ENCODE assay signal across 1 cellular context in the genomic region with DNA sequence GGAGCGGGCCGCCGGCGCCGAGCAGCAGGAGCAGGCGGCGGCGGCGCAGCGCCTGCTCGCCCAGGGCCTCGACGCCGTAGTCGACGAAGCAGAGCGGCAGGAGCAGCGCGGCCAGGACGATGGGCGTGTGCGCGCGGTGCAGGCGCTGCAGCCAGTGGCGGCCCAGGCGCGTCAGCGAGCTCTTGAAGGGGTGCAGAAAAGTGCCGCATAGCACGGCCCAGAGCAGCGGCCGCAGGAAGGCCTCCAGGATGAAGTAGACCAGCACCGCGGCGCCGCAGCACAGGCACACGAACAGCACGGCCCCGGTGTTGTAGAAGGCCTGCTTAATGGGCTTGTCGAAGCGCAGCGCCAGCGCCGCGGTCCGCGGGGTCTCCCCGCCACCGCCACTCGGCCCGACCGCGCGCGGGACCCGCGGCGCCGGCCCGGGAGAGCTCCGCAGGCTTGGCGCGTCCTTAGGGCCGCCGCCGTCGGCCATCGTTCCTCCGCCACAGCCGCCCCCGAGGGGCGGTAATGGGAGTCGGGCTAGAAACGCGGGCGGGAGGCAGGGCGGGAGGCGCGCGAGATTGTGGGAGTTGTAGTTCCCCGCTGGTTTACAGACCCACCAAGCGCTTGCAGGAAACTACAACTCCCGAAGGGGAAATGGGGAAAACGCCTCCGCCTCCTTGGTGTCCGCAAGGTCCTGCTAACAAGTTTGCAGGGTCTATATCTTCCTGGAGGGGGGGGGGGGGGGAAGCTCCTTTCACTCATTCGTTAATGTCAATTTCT.
TF ChIP-seq lines count a peak whose summit lies in the region.

A gene (minus strand): TSS at position 509 of the 765 bp plus-strand sequence. CDS start 34 bp downstream, at position 475.

TF ChIP-seq in H1, 55 proteins besides CTCF, POLR2A, EP300 and RAD21:
- TF ChIP-seq CREB1 (IDR thresholded peaks at IDR 0.05) (peak; percentile 40; the same call in 1 of the 2 replicates), SP1 (IDR thresholded peaks at IDR 0.05; ENCODE audit: low read depth, low read length) (peak; percentile 77), ASH2L (IDR thresholded peaks at IDR 0.05; ENCODE audit: low read length) (peak; percentile 63), SRF (IDR thresholded peaks at IDR 0.05; ENCODE audit: low read depth, low read length) (no peak), KDM1A (IDR thresholded peaks at IDR 0.05; ENCODE audit: borderline replicate concordance, low read length) (no peak), KDM5A (IDR thresholded peaks at IDR 0.05; ENCODE audit: low read length) (no peak), BACH1 (IDR thresholded peaks at IDR 0.05; ENCODE audit: low read length) (no peak), RFX5 (IDR thresholded peaks at IDR 0.05; ENCODE audit: borderline replicate concordance, low read depth, low read length) (no peak), SIN3A (conservative IDR thresholded peaks at IDR 0.05 in 1 of 2, IDR thresholded peaks at IDR 0.05 in 1 of 2; ENCODE audit: low read depth in 1 of 2, low read length in 2 of 2) (peak; percentile 16 to 24; a peak in 1 of 4 replicates), SUZ12 (IDR thresholded peaks at IDR 0.05; ENCODE audit: low read length) (no peak), RNF2 (IDR thresholded peaks at IDR 0.05; ENCODE audit: borderline replicate concordance, low read depth, low read length, missing control alignments, poor library complexity, severe bottlenecking) (no peak), RBBP5 (IDR thresholded peaks at IDR 0.05; ENCODE audit: borderline replicate concordance, low read depth, low read length) (peak; percentile 97), HDAC2 (IDR thresholded peaks at IDR 0.05; ENCODE audit: borderline replicate concordance in 1 of 2, low read depth in 2 of 2, low read length in 2 of 2) (no peak; a peak in 1 of 4 replicates), SAP30 (IDR thresholded peaks at IDR 0.05; ENCODE audit: insufficient read depth, insufficient replicate concordance, low read length) (no peak), SIX5 (IDR thresholded peaks at IDR 0.05; ENCODE audit: low read depth, low read length) (peak; percentile 89), PHF8 (conservative IDR thresholded peaks at IDR 0.05; ENCODE audit: low read depth, low read length) (peak; percentile 90; the same call in 1 of the 2 replicates), HDAC6 (IDR thresholded peaks at IDR 0.05; ENCODE audit: low read depth, low read length) (no peak), SP4 (IDR thresholded peaks at IDR 0.05; ENCODE audit: low read length) (no peak), TAF7 (optimal IDR thresholded peaks at IDR 0.05; ENCODE audit: borderline replicate concordance, low read depth, low read length) (no peak), SIRT6 (IDR thresholded peaks at IDR 0.05; ENCODE audit: low read length) (no peak), TBP (IDR thresholded peaks at IDR 0.05; ENCODE audit: low read depth, low read length) (peak; percentile 63; the same call in 1 of the 2 replicates), BRCA1 (IDR thresholded peaks at IDR 0.05; ENCODE audit: low read depth, low read length) (no peak; the same call in 1 of the 2 replicates), CBX5 (IDR thresholded peaks at IDR 0.05; ENCODE audit: low read depth, low read length) (no peak), YY1 (IDR thresholded peaks at IDR 0.05; ENCODE audit: low read depth, low read length) (peak; percentile 92), TCF12 (IDR thresholded peaks at IDR 0.05; ENCODE audit: low read depth, low read length) (no peak), GABPA (IDR thresholded peaks at IDR 0.05; ENCODE audit: borderline replicate concordance, insufficient read depth, low read length) (no peak), POU5F1 (IDR thresholded peaks at IDR 0.05; ENCODE audit: low read depth, low read length) (no peak), POLR2AphosphoS5 (IDR thresholded peaks at IDR 0.05; ENCODE audit: low read depth, low read length) (peak; percentile 73; the same call in 1 of the 2 replicates), TAF1 (IDR thresholded peaks at IDR 0.05; ENCODE audit: low read depth, low read length) (peak; percentile 85), TEAD4 (IDR thresholded peaks at IDR 0.05; ENCODE audit: low read depth, low read length) (0 out of 2 replicates have a peak, but pooled peaks have one; percentile 30), JUN (IDR thresholded peaks at IDR 0.05; ENCODE audit: low read depth, low read length) (no peak), JUND (IDR thresholded peaks at IDR 0.05; ENCODE audit: low read length) (no peak), FOSL1 (IDR thresholded peaks at IDR 0.05; ENCODE audit: insufficient read depth, low read depth, low read length) (0 out of 2 replicates have a peak, but pooled peaks have one; percentile 67), NANOG (IDR thresholded peaks at IDR 0.05; ENCODE audit: insufficient read depth, low read depth, low read length, poor library complexity, severe bottlenecking) (no peak), NRF1 (IDR thresholded peaks at IDR 0.05; ENCODE audit: low read depth, low read length) (no peak), EZH2 (IDR thresholded peaks at IDR 0.05; ENCODE audit: low read depth, low read length, severe bottlenecking) (no peak), EGR1 (IDR thresholded peaks at IDR 0.05; ENCODE audit: borderline replicate concordance, low read depth, low read length) (peak; percentile 14; the same call in 1 of the 2 replicates), CHD1 (IDR thresholded peaks at IDR 0.05; ENCODE audit: low read depth, low read length) (no peak), RXRA (IDR thresholded peaks at IDR 0.05; ENCODE audit: insufficient read depth, low read depth, low read length) (no peak)
- TF ChIP-seq, protein P1, sequence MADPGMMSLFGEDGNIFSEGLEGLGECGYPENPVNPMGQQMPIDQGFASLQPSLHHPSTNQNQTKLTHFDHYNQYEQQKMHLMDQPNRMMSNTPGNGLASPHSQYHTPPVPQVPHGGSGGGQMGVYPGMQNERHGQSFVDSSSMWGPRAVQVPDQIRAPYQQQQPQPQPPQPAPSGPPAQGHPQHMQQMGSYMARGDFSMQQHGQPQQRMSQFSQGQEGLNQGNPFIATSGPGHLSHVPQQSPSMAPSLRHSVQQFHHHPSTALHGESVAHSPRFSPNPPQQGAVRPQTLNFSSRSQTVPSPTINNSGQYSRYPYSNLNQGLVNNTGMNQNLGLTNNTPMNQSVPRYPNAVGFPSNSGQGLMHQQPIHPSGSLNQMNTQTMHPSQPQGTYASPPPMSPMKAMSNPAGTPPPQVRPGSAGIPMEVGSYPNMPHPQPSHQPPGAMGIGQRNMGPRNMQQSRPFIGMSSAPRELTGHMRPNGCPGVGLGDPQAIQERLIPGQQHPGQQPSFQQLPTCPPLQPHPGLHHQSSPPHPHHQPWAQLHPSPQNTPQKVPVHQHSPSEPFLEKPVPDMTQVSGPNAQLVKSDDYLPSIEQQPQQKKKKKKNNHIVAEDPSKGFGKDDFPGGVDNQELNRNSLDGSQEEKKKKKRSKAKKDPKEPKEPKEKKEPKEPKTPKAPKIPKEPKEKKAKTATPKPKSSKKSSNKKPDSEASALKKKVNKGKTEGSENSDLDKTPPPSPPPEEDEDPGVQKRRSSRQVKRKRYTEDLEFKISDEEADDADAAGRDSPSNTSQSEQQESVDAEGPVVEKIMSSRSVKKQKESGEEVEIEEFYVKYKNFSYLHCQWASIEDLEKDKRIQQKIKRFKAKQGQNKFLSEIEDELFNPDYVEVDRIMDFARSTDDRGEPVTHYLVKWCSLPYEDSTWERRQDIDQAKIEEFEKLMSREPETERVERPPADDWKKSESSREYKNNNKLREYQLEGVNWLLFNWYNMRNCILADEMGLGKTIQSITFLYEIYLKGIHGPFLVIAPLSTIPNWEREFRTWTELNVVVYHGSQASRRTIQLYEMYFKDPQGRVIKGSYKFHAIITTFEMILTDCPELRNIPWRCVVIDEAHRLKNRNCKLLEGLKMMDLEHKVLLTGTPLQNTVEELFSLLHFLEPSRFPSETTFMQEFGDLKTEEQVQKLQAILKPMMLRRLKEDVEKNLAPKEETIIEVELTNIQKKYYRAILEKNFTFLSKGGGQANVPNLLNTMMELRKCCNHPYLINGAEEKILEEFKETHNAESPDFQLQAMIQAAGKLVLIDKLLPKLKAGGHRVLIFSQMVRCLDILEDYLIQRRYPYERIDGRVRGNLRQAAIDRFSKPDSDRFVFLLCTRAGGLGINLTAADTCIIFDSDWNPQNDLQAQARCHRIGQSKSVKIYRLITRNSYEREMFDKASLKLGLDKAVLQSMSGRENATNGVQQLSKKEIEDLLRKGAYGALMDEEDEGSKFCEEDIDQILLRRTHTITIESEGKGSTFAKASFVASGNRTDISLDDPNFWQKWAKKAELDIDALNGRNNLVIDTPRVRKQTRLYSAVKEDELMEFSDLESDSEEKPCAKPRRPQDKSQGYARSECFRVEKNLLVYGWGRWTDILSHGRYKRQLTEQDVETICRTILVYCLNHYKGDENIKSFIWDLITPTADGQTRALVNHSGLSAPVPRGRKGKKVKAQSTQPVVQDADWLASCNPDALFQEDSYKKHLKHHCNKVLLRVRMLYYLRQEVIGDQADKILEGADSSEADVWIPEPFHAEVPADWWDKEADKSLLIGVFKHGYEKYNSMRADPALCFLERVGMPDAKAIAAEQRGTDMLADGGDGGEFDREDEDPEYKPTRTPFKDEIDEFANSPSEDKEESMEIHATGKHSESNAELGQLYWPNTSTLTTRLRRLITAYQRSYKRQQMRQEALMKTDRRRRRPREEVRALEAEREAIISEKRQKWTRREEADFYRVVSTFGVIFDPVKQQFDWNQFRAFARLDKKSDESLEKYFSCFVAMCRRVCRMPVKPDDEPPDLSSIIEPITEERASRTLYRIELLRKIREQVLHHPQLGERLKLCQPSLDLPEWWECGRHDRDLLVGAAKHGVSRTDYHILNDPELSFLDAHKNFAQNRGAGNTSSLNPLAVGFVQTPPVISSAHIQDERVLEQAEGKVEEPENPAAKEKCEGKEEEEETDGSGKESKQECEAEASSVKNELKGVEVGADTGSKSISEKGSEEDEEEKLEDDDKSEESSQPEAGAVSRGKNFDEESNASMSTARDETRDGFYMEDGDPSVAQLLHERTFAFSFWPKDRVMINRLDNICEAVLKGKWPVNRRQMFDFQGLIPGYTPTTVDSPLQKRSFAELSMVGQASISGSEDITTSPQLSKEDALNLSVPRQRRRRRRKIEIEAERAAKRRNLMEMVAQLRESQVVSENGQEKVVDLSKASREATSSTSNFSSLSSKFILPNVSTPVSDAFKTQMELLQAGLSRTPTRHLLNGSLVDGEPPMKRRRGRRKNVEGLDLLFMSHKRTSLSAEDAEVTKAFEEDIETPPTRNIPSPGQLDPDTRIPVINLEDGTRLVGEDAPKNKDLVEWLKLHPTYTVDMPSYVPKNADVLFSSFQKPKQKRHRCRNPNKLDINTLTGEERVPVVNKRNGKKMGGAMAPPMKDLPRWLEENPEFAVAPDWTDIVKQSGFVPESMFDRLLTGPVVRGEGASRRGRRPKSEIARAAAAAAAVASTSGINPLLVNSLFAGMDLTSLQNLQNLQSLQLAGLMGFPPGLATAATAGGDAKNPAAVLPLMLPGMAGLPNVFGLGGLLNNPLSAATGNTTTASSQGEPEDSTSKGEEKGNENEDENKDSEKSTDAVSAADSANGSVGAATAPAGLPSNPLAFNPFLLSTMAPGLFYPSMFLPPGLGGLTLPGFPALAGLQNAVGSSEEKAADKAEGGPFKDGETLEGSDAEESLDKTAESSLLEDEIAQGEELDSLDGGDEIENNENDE (IDR thresholded peaks at IDR 0.05; ENCODE audit: insufficient replicate concordance, low read length), result no peak
- TF ChIP-seq, protein P2, sequence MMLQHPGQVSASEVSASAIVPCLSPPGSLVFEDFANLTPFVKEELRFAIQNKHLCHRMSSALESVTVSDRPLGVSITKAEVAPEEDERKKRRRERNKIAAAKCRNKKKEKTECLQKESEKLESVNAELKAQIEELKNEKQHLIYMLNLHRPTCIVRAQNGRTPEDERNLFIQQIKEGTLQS (IDR thresholded peaks at IDR 0.05; ENCODE audit: insufficient read depth, low read depth, low read length), result no peak
- TF ChIP-seq, protein P3, sequence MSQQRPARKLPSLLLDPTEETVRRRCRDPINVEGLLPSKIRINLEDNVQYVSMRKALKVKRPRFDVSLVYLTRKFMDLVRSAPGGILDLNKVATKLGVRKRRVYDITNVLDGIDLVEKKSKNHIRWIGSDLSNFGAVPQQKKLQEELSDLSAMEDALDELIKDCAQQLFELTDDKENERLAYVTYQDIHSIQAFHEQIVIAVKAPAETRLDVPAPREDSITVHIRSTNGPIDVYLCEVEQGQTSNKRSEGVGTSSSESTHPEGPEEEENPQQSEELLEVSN (IDR thresholded peaks at IDR 0.05), result peak; percentile 61; the same call in 1 of the 2 replicates
- TF ChIP-seq, protein P4, sequence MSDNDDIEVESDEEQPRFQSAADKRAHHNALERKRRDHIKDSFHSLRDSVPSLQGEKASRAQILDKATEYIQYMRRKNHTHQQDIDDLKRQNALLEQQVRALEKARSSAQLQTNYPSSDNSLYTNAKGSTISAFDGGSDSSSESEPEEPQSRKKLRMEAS (IDR thresholded peaks at IDR 0.05), result peak; percentile 75
- TF ChIP-seq, protein P5, sequence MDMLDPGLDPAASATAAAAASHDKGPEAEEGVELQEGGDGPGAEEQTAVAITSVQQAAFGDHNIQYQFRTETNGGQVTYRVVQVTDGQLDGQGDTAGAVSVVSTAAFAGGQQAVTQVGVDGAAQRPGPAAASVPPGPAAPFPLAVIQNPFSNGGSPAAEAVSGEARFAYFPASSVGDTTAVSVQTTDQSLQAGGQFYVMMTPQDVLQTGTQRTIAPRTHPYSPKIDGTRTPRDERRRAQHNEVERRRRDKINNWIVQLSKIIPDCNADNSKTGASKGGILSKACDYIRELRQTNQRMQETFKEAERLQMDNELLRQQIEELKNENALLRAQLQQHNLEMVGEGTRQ (IDR thresholded peaks at IDR 0.05; ENCODE audit: low read length), result no peak
TF ChIP-seq in H1: peak in this region for 16.
